In genomic region chr6:31356216-31356945, GRCh38 we compare ENCODE assay signal across 7 cellular contexts. TPM values are rescaled to one million over a fixed set of nuclear protein-coding genes. Genes with fewer than 3 reads are reported as not detected.
DNase-seq lines count a peak whose midpoint lies in the region; ATAC-seq and TF ChIP-seq lines count a peak whose summit lies in the region.

No MANE protein-coding gene starts in this region.

- H3K9ac ChIP-seq in KMS-11, result peak overlapping the region; percentile 61; the same call in 1 of the 2 replicates
- H3K9ac ChIP-seq in rectal smooth muscle tissue (ENCODE audit: low read length), result no peak overlapping the region

- DNase-seq in activated effector memory CD4-positive, alpha-beta T cell treated with anti-CD3 and anti-CD28 coated beads, Interleukin-2, amount 50 U/mL, for 16 hours, result peak; percentile 83
- DNase-seq in Right ventricle myocardium superior (peak; percentile 56), midbrain (lab: John Stamatoyannopoulos, UW) (no peak)

- H3K4me1 ChIP-seq in KMS-11 (ENCODE audit: low read depth, poor library complexity, severe bottlenecking), result peaks cover 14% of the 10 kb centered on the region
- H3K4me1 ChIP-seq in rectal smooth muscle tissue (ENCODE audit: control insufficient read depth, insufficient read depth, low read length), result no peaks in the 10 kb centered on the region

- H3K27ac ChIP-seq in KMS-11 (no peak overlapping the region), rectal smooth muscle tissue (ENCODE audit: low read depth, low read length) (peak overlapping the region; percentile 32)

- no peaks in the 10 kb centered on the region for H4K20me1 ChIP-seq in KMS-11 (ENCODE audit: insufficient read depth)

- no peak overlapping the region for H2AFZ ChIP-seq in KMS-11 (ENCODE audit: low read depth)

- intact Hi-C loops in Right ventricle myocardium superior (cut with DNase I), result no loop called here

- no peak overlapping the region for H3K4me3 ChIP-seq in KMS-11 (IDR thresholded peaks at IDR 0.05; ENCODE audit: insufficient read depth, low read depth, low read length)
- H3K4me3 ChIP-seq in rectal smooth muscle tissue (ENCODE audit: low read length), result peak overlapping the region; percentile 75

- H3K4me2 ChIP-seq in KMS-11, result no peak overlapping the region

- ATAC-seq in GM19023 (IDR thresholded peaks at IDR 0.05; ENCODE audit: unreplicated experiment) (peak; percentile 20), Right ventricle myocardium superior (ENCODE audit: poor library complexity) (peak; percentile 57), GM21737 (IDR thresholded peaks at IDR 0.05; ENCODE audit: unreplicated experiment) (no peak)

- no peaks in the 10 kb centered on the region for H3K79me2 ChIP-seq in KMS-11 (ENCODE audit: insufficient read depth, low read depth)

- no peak for TF ChIP-seq CTCF in KMS-11 (conservative IDR thresholded peaks at IDR 0.05; ENCODE audit: low read depth, low read length)

- H3K27me3 ChIP-seq in KMS-11 (ENCODE audit: insufficient read depth, low read depth) (no peaks in the 10 kb centered on the region), rectal smooth muscle tissue (ENCODE audit: control insufficient read depth, insufficient read depth, low read length) (no peaks in the 10 kb centered on the region)

- no peaks in the 10 kb centered on the region for H3K36me3 ChIP-seq in KMS-11 (ENCODE audit: insufficient read depth)
- H3K36me3 ChIP-seq in rectal smooth muscle tissue (ENCODE audit: control insufficient read depth, insufficient read depth, low read length), result peaks cover 12% of the 10 kb centered on the region

RNA-seq across cellular contexts. Expression of gene HLA-B, which starts 0.6 kb away (rescaled TPM):
- total RNA-seq in Right ventricle myocardium superior, result 398 TPM

RNA-seq across cellular contexts. Expression of gene MICA, which starts 47.0 kb away (rescaled TPM):
- total RNA-seq in Right ventricle myocardium superior, result 9.2 TPM
